Comparison of ENCODE assay signal across 21 cellular contexts in genomic region chr6:370555-370954, GRCh38. TPM values are rescaled to one million over a fixed set of nuclear protein-coding genes. Genes with fewer than 3 reads are reported as not detected.
DNase-seq lines count a peak whose midpoint lies in the region; ATAC-seq and TF ChIP-seq lines count a peak whose summit lies in the region.
"Had no signal": no experiment of that assay in that cellular context is flagged by ENCODE, and none has a peak within 500 bp of the region (broad histone marks: within the 10 kb centered on the region; RNA-seq: fewer than 3 reads in every experiment).

No MANE protein-coding gene starts in this region.

- H3K27ac ChIP-seq in heart right ventricle (no peak overlapping the region), spleen (no peak overlapping the region)
- H3K27ac ChIP-seq: 22Rv1, BLaER1, C4-2B had no signal

- H3K4me1 ChIP-seq in heart right ventricle (peaks cover 0 to 10% (median 7%) of the 10 kb centered on the region in 9 donors), spleen (peaks cover 0 to 11% (median 8%) of the 10 kb centered on the region in 6 donors)
- H3K4me1 ChIP-seq: Caco-2, HAP-1 had no signal

- H3K9me3 ChIP-seq in heart right ventricle (no peaks in the 10 kb centered on the region), spleen (peaks cover 0 to 4% (median 0%) of the 10 kb centered on the region in 8 donors)
- H3K9me3 ChIP-seq: Caco-2 had no signal

- TF ChIP-seq CTCF in heart right ventricle (IDR thresholded peaks at IDR 0.05) (no peak), spleen (IDR thresholded peaks at IDR 0.05 in 8 of 11, conservative IDR thresholded peaks at IDR 0.05 in 3 of 11) (no peak)

- ATAC-seq in Right ventricle myocardium superior (ENCODE audit: poor library complexity) = no peak
- no peak for ATAC-seq in heart right ventricle
- no peak for ATAC-seq in GM21529 (IDR thresholded peaks at IDR 0.05; ENCODE audit: unreplicated experiment)
- ATAC-seq: CD8-positive, alpha-beta T cell; GM12878 had no signal

- intact Hi-C loops in Right ventricle myocardium superior (cut with DNase I) = no loop called here
- intact Hi-C loops in heart right ventricle (cut with DNase I) = loop anchor here in 1 of 10 donors (5.0 kb wide), 1 partner anchor 178 kb away; no protein-coding TSS in a partner anchor
- intact Hi-C loops in spleen (cut with DNase I; ENCODE audit: low total_unique reads) = no loop called here

- H3K36me3 ChIP-seq in heart right ventricle (no peaks in the 10 kb centered on the region), spleen (no peaks in the 10 kb centered on the region)
- H3K36me3 ChIP-seq: BLaER1, HAP-1 had no signal

- peak; percentile 33 for DNase-seq in Right ventricle myocardium superior
- DNase-seq in heart right ventricle = no peak
- DNase-seq in left kidney (ENCODE audit: low read depth, low spot score) = peak; percentile 44
- DNase-seq in spleen = peak; percentile 69
- DNase-seq in kidney glomerular epithelial cell (lab: John Stamatoyannopoulos, UW) = no peak
- DNase-seq in NK-92 (lab: John Stamatoyannopoulos, UW; ENCODE audit: unreplicated experiment) = no peak
- DNase-seq: Caco-2; CD4-positive, CD25-positive, alpha-beta regulatory T cell; CD8-positive, alpha-beta T cell; DMS153; DND-41; GDM1; GOT3; HFFc6 had no signal

- TF ChIP-seq POLR2A in spleen (IDR thresholded peaks at IDR 0.05) = no peak

- WGBS in heart right ventricle, 2 donors = 72 to 79% methylated on average over 6 of the region's 6 CpGs
- WGBS in spleen, 5 donors = 76 to 90% (median 79%) methylated on average over 6 of the region's 6 CpGs

- peaks cover 0 to 77% (median 66%) of the 10 kb centered on the region in 7 donors for H3K27me3 ChIP-seq in heart right ventricle
- peaks cover 0 to 43% (median 14%) of the 10 kb centered on the region in 7 donors for H3K27me3 ChIP-seq in spleen (replicated peaks in 1 of 7)

- no peak overlapping the region for H3K4me3 ChIP-seq in heart right ventricle
- no peak overlapping the region for H3K4me3 ChIP-seq in spleen
- H3K4me3 ChIP-seq: BLaER1, GM12878, HAP-1 had no signal

RNA-seq across cellular contexts. Expression of gene IRF4, which starts 21.0 kb away (rescaled TPM):
- total RNA-seq in Right ventricle myocardium superior (0.54 TPM), heart right ventricle (1 to 10 TPM in 2 of 10 donors, under 1 TPM in 7, not detected in 1; 0.05 to 3.6 (median 0.32) TPM), spleen (10 to 100 TPM; 39.2 to 91.3 (median 52.0) TPM)
- polyA plus RNA-seq in heart right ventricle (under 1 TPM; 0.04 to 0.15 TPM), spleen (10 to 100 TPM in 2 of 3 donors, 1 to 10 TPM in 1; 8.7 to 11.9 (median 11.2) TPM)
- total RNA-seq: Caco-2, HFFc6 had no signal
- polyA plus RNA-seq: AG04450 had no signal

Comparison
In these comparisons a context has a peak if more than half of its experiments do, and no peak if none do; other contexts are left out.
1. DNase-seq: peak in Right ventricle myocardium superior (single experiment), left kidney (single experiment) and spleen (single experiment); none in heart right ventricle (0 of 2), kidney glomerular epithelial cell (single experiment) and NK-92 (single experiment).
2. RNA of gene IRF4, which starts 21.0 kb away (total RNA-seq): 39.2 to 91.3 TPM in spleen; 0.54 TPM in Right ventricle myocardium superior (single experiment) and 0.05 to 3.6 TPM in heart right ventricle; every median in the first group is over 4 times any median in the second.